ENCODE assay signal across 1 cellular context in the genomic region with DNA sequence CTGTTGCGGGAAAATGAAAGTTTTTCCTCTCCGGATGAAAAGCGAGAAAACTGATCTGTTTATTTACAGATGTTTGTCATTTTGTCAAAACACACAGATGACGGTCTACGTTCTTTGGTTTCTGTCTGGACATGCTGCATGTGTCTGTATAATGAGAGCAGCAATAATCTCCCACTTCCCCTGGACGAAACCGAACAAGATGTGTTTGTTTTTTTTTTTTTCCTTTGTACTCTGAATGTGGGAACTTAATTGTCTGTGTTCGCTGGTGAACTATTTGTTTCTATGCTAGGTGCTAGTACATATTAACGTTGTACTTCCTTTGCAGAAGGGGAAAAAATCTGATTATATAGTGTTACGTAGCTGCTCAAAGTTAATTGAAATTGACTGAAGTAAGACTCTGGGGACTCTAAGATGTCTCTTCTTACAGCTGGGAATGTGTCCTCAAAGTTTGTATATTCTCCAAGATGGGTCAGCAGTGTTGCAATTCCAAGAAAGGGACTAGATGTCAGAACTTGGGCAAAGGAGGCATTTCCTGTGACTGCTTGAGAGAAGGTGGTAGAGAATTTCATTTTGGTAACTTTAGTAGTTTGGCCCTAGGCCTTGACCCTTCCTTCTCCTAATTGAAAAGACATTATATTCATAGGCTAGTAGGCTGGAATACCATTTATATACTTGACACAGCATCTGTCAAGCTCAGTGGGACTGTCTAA.
TF ChIP-seq lines count a peak whose summit lies in the region.

No MANE protein-coding gene starts in this region.

TF ChIP-seq in endothelial cell of umbilical vein, 7 proteins besides CTCF, POLR2A, EP300 and RAD21:
- TF ChIP-seq, protein P1, sequence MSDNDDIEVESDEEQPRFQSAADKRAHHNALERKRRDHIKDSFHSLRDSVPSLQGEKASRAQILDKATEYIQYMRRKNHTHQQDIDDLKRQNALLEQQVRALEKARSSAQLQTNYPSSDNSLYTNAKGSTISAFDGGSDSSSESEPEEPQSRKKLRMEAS (IDR thresholded peaks at IDR 0.05; ENCODE audit: insufficient read depth, insufficient read length), result no peak
- TF ChIP-seq GATA2 (IDR thresholded peaks at IDR 0.05; ENCODE audit: insufficient read depth, insufficient read length, low read depth, low read length) (no peak), FOS (IDR thresholded peaks at IDR 0.05; ENCODE audit: borderline replicate concordance, insufficient read depth, low read length) (no peak), MYC (IDR thresholded peaks at IDR 0.05; ENCODE audit: low read depth, low read length) (no peak), EZH2 (IDR thresholded peaks at IDR 0.05; ENCODE audit: borderline replicate concordance, low read depth, low read length, severe bottlenecking) (no peak), JUN (IDR thresholded peaks at IDR 0.05; ENCODE audit: borderline replicate concordance, insufficient read depth, insufficient read length, low read depth) (no peak), POLR2AphosphoS5 (IDR thresholded peaks at IDR 0.05; ENCODE audit: insufficient read depth, low read depth, low read length) (no peak)
